Comparison of ENCODE assay signal across 8 cellular contexts in genomic region chr9:20684865-20685696, GRCh38. TPM values are rescaled to one million over a fixed set of nuclear protein-coding genes. Genes with fewer than 3 reads are reported as not detected.
A peak's percentile ranks its signal among the peaks of the same experiment; 100 is the strongest.
DNase-seq lines count a peak whose midpoint lies in the region; TF ChIP-seq lines count a peak whose summit lies in the region.

No MANE protein-coding gene starts in this region.

- no peaks in the 10 kb centered on the region for H3K36me3 ChIP-seq in muscle layer of duodenum (ENCODE audit: control insufficient read depth in 1 of 2, insufficient read depth in 2 of 2, low read length in 2 of 2)

- no peaks in the 10 kb centered on the region for H3K9me3 ChIP-seq in muscle layer of duodenum (ENCODE audit: control insufficient read depth in 1 of 2, low read length in 2 of 2)

- CTCF ChIA-PET in GM10248 (lab: Yijun Ruan, JAX) = interaction anchor here (0.9 to 2.9 kb wide), 12 partner anchors 11 to 256 kb away, joined by 3 to 16 read pairs (median 4); no protein-coding TSS in a partner anchor

- peak overlapping the region; percentile 89 to 98 for H3K4me3 ChIP-seq in muscle layer of duodenum (ENCODE audit: low read depth in 1 of 2, low read length in 2 of 2)

- POLR2A ChIA-PET in GM10248 (lab: Yijun Ruan, JAX) = interaction anchor here (0.6 to 1.9 kb wide), 3 partner anchors 11 to 63 kb away, joined by 3 to 13 read pairs (median 4); partner anchors contain the start of gene MLLT3

- no peaks in the 10 kb centered on the region for H3K27me3 ChIP-seq in muscle layer of duodenum (ENCODE audit: low read depth, low read length)

- TF ChIP-seq CTCF in GM10248 (IDR thresholded peaks at IDR 0.05; ENCODE audit: control extremely low read depth, extremely low read depth, low read depth, missing control alignments) = no peak

- DNase-seq in SIG-M5 treated with dmso at 0.1 percent for 504 hours (lab: John Stamatoyannopoulos, UW; ENCODE audit: unreplicated experiment) (peak; percentile 7), SIG-M5 (lab: John Stamatoyannopoulos, UW) (no peak), NCI-H446 (lab: John Stamatoyannopoulos, UW) (peak; percentile 18 to 33), dermis blood vessel endothelial cell (peak; percentile 84), GM10248 (ENCODE audit: extremely low spot score) (no peak), NCI-H2171 (lab: John Stamatoyannopoulos, UW) (no peak)
- DNase-seq in stimulated activated CD4-positive, alpha-beta T cell treated with anti-CD3 and anti-CD28 coated beads, Interleukin-4, amount 100 ng/mL, for 1 hour = no peak

- H3K27ac ChIP-seq in muscle layer of duodenum (ENCODE audit: low read length) = peak overlapping the region; percentile 93

- H3K4me1 ChIP-seq in muscle layer of duodenum (ENCODE audit: control insufficient read depth in 1 of 2, insufficient read depth in 2 of 2, low read length in 2 of 2) = peaks cover 5 to 12% of the 10 kb centered on the region in 2 donors

RNA-seq across cellular contexts. Expression of gene FOCAD, which starts 1.0 kb away (rescaled TPM):
- 90.0 and 135 TPM in 2 replicates for total RNA-seq in dermis blood vessel endothelial cell

Comparison
In these comparisons a context has a peak if more than half of its experiments do, and no peak if none do; other contexts are left out.
1. DNase-seq: peak in SIG-M5 treated with dmso at 0.1 percent for 504 hours (single experiment), NCI-H446 (2 of 2) and dermis blood vessel endothelial cell (single experiment); none in SIG-M5 (single experiment), GM10248 (single experiment), stimulated activated CD4-positive, alpha-beta T cell treated with anti-CD3 and anti-CD28 coated beads, Interleukin-4, amount 100 ng/mL, for 1 hour (single experiment) and NCI-H2171 (single experiment).